ENCODE assay signal across 8 cellular contexts in the genomic region with DNA sequence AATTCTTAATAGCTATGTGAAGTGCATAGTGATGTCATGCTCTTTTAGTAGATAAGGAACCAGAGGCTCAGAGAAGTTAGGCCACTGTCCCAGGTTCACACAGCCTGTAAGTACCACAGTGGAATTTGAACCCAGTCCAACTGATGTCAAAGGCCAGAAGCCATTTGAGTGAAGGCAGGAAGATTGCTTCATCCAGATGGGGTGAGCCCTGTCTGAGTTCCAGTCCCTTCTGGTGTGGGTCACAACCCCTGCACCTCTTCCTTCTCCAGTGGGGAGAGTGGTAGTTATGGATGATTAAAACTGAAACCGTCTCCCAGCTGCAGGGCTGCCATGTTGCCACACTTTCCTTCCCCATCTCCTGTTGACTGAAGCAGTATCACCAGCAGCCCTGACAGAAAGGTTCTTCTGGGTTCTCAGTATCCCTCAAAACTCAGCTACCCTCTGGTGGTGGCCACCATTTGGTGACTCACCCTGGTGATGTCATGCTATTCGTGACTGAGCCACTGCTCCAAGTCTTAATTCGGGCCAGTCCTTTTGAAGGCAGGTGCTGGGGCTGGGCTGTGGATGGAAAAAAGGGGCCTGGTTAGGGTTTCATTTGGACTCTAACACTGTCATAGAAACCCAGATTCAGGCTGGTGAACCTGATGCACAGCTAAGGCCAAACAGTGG. TPM values are rescaled to one million over a fixed set of nuclear protein-coding genes. Genes with fewer than 3 reads are reported as not detected.
DNase-seq lines count a peak whose midpoint lies in the region; ATAC-seq and TF ChIP-seq lines count a peak whose summit lies in the region.

No MANE protein-coding gene starts in this region.

- H3K27ac Mint-ChIP-seq in stimulated activated naive CD8-positive, alpha-beta T cell treated with anti-CD3 and anti-CD28 coated beads, Interleukin-15, Interleukin-2, amounts not matched to agents 100 ng/mL and 50 ng/mL, for 24 hours = peak overlapping the region; percentile 92

- H3K9me3 Mint-ChIP-seq in stimulated activated naive CD8-positive, alpha-beta T cell treated with anti-CD3 and anti-CD28 coated beads, Interleukin-15, Interleukin-2, amounts not matched to agents 100 ng/mL and 50 ng/mL, for 24 hours = no peaks in the 10 kb centered on the region

- DNase-seq in DMS53 (lab: John Stamatoyannopoulos, UW) (peak; percentile 88), RWPE1 (ENCODE audit: low spot score) (peak; percentile 50), astrocyte of the spinal cord (ENCODE audit: low read depth, low spot score) (peak; percentile 71), D341Med (ENCODE audit: low spot score) (no peak)

- H3K4me1 Mint-ChIP-seq in stimulated activated naive CD8-positive, alpha-beta T cell treated with anti-CD3 and anti-CD28 coated beads, Interleukin-15, Interleukin-2, amounts not matched to agents 100 ng/mL and 50 ng/mL, for 24 hours (ENCODE audit: low read depth) = peaks cover 46% of the 10 kb centered on the region

- no peak for TF ChIP-seq CTCF in RWPE1 (conservative IDR thresholded peaks at IDR 0.05; ENCODE audit: low read depth)
- no peak for TF ChIP-seq CTCF in astrocyte of the spinal cord (IDR thresholded peaks at IDR 0.05; ENCODE audit: low read depth, low read length)
- TF ChIP-seq CTCF in liver (IDR thresholded peaks at IDR 0.05; ENCODE audit: low read depth, low read length, missing input control) = no peak

- peaks cover 4 to 27% (median 16%) of the 10 kb centered on the region in 4 donors for H3K4me1 ChIP-seq in liver (ENCODE audit: control insufficient read depth in 4 of 4, insufficient read depth in 4 of 4, low read length in 3 of 4)

- POLR2A ChIA-PET in RWPE1 (lab: Yijun Ruan, JAX; ENCODE audit: low non-redundant PET) = interaction anchor here (0.6 to 1.0 kb wide), 4 partner anchors 9 to 179 kb away, joined by 3 to 8 read pairs (median 4); no protein-coding TSS in a partner anchor

- CTCF ChIA-PET in RWPE1 (lab: Yijun Ruan, JAX) = interaction anchor here (0.6 to 1.8 kb wide), 6 partner anchors 14 to 286 kb away, joined by 3 to 9 read pairs (median 4); no protein-coding TSS in a partner anchor

- H3K9ac ChIP-seq in liver (ENCODE audit: low read depth in 1 of 2, low read length in 2 of 2) = no peak overlapping the region

- no peaks in the 10 kb centered on the region for H3K27me3 ChIP-seq in liver (ENCODE audit: control insufficient read depth in 4 of 4, insufficient read depth in 4 of 4, low read length in 3 of 4)

- TF ChIP-seq RAD21 in liver (IDR thresholded peaks at IDR 0.05) = no peak

- peaks cover 30% of the 10 kb centered on the region for H3K36me3 Mint-ChIP-seq in stimulated activated naive CD8-positive, alpha-beta T cell treated with anti-CD3 and anti-CD28 coated beads, Interleukin-15, Interleukin-2, amounts not matched to agents 100 ng/mL and 50 ng/mL, for 24 hours (ENCODE audit: low read depth)

- peak overlapping the region; percentile 92 for H3K4me3 Mint-ChIP-seq in stimulated activated naive CD8-positive, alpha-beta T cell treated with anti-CD3 and anti-CD28 coated beads, Interleukin-15, Interleukin-2, amounts not matched to agents 100 ng/mL and 50 ng/mL, for 24 hours

- in situ Hi-C loops in astrocyte of the spinal cord (cut with HindIII; ENCODE audit: low sequenced_read_pairs) = no loop called here

- no peak for ATAC-seq in GM18873 (IDR thresholded peaks at IDR 0.05; ENCODE audit: low FRiP score, unreplicated experiment)
- no peak for ATAC-seq in GM19395 (IDR thresholded peaks at IDR 0.05; ENCODE audit: unreplicated experiment)

- H3K9me3 ChIP-seq in liver (ENCODE audit: control insufficient read depth in 4 of 4, low read length in 3 of 4) = no peaks in the 10 kb centered on the region

- no peaks in the 10 kb centered on the region for H3K27me3 Mint-ChIP-seq in stimulated activated naive CD8-positive, alpha-beta T cell treated with anti-CD3 and anti-CD28 coated beads, Interleukin-15, Interleukin-2, amounts not matched to agents 100 ng/mL and 50 ng/mL, for 24 hours

- peaks cover 0 to 6% (median 3%) of the 10 kb centered on the region in 4 donors for H3K36me3 ChIP-seq in liver (ENCODE audit: control insufficient read depth in 4 of 4, insufficient read depth in 3 of 4, low read depth in 1 of 4, low read length in 3 of 4)

- 60% methylated on average over 3 of the region's 3 CpGs for WGBS in liver

- H3K27ac ChIP-seq in RWPE1 (peak overlapping the region; percentile 88), liver (ENCODE audit: low read depth in 1 of 2, low read length in 2 of 2) (peak overlapping the region; percentile 48 to 66)

- no peak overlapping the region for H3K4me3 ChIP-seq in astrocyte of the spinal cord (ENCODE audit: low read depth, low read length)
- no peak overlapping the region for H3K4me3 ChIP-seq in liver (ENCODE audit: low read depth in 1 of 3, low read length in 3 of 3)

TF ChIP-seq in liver, 16 proteins besides CTCF, POLR2A, EP300 and RAD21:
- TF ChIP-seq, protein P1, sequence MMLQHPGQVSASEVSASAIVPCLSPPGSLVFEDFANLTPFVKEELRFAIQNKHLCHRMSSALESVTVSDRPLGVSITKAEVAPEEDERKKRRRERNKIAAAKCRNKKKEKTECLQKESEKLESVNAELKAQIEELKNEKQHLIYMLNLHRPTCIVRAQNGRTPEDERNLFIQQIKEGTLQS (IDR thresholded peaks at IDR 0.05) = no peak
- TF ChIP-seq, protein P2, sequence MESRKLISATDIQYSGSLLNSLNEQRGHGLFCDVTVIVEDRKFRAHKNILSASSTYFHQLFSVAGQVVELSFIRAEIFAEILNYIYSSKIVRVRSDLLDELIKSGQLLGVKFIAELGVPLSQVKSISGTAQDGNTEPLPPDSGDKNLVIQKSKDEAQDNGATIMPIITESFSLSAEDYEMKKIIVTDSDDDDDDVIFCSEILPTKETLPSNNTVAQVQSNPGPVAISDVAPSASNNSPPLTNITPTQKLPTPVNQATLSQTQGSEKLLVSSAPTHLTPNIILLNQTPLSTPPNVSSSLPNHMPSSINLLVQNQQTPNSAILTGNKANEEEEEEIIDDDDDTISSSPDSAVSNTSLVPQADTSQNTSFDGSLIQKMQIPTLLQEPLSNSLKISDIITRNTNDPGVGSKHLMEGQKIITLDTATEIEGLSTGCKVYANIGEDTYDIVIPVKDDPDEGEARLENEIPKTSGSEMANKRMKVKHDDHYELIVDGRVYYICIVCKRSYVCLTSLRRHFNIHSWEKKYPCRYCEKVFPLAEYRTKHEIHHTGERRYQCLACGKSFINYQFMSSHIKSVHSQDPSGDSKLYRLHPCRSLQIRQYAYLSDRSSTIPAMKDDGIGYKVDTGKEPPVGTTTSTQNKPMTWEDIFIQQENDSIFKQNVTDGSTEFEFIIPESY (IDR thresholded peaks at IDR 0.05) = no peak
- TF ChIP-seq SP1 (IDR thresholded peaks at IDR 0.05) (no peak), HNF4A (conservative IDR thresholded peaks at IDR 0.05) (peak; percentile 46 to 78), JUND (IDR thresholded peaks at IDR 0.05) (peak; percentile 26 to 65), YY1 (IDR thresholded peaks at IDR 0.05) (peak; percentile 50), RXRA (IDR thresholded peaks at IDR 0.05) (peak; percentile 58 to 67)

RNA-seq across cellular contexts. Expression of gene C10orf95, which starts 1.5 kb away (rescaled TPM):
- total RNA-seq in liver = under 1 TPM in 1 of 2 donors, not detected in 1; 0.09 TPM
- polyA plus RNA-seq in liver = under 1 TPM in 1 of 2 donors, not detected in 1; 0.24 TPM

RNA-seq across cellular contexts. Expression of gene CUEDC2, which starts 20.4 kb away (rescaled TPM):
- total RNA-seq in liver = 10 to 100 TPM; 14.4 to 14.6 TPM
- 10 to 100 TPM; 33.6 to 36.1 TPM for polyA plus RNA-seq in liver

RNA-seq across cellular contexts. Expression of gene FBXL15, which starts 32.2 kb away (rescaled TPM):
- 1 to 10 TPM; 4.4 to 5.8 TPM for total RNA-seq in liver
- 10 to 100 TPM; 14.3 to 14.4 TPM for polyA plus RNA-seq in liver

RNA-seq across cellular contexts. Expression of gene PSD, which starts 34.2 kb away (rescaled TPM):
- total RNA-seq in liver = under 1 TPM; 0.56 to 0.59 TPM
- polyA plus RNA-seq in liver = 1 to 10 TPM in 1 of 2 donors, under 1 TPM in 1; 0.84 to 1.3 TPM

RNA-seq across cellular contexts. Expression of gene ACTR1A, which starts 49.7 kb away (rescaled TPM):
- total RNA-seq in liver = 10 to 100 TPM; 40.7 to 51.9 TPM
- polyA plus RNA-seq in liver = 10 to 100 TPM; 24.5 to 29.9 TPM
